In the genomic region with DNA sequence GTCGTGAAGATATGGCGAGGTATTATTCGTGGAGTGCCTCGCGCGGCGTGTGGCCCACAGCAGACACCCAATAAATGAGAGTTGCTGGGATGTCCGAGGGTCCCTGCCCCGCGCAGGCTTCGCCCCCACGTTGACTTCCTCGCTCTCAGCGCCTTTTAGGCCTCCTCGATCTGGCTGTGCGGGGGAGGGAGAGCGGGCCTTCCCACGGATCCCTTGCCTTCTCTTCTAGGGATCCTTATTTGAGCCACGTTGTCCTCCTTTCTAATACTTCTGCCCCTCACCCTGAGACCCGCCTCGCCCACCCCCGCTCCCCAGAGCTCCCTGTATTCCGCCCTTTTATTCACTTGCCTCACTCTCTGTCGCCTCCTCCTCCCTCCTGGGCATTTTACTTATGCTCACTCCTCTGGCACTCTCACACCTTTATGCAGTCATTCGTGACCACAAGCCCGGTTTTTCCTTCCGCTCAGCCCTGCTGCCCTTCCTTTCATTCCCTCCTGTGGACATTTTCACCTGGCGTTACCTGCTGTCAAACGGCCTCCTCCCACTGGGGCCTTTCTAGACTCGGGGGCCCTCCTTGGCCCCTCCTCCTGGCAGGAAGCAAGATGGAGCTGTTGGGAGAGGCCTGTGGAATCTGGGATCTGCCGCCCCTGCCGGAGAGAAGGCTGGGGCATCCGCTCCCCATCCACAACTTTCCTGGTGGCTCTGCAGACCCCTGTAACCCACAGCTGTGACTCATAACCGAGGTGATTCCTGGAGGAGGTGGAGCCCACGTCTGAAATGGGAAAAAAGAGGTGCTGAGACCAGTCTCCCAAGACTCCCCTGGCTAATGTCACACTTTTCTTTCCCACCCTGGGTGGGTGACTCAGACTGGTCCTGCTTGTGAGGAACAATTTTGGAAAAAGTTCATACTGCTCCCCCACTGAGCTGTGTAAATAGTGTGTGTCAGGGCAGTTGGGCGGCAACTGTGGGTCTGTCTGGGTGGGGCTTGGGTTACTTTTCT, we compare ENCODE assay signal across 8 cellular contexts. TPM values are rescaled to one million over a fixed set of nuclear protein-coding genes. Genes with fewer than 3 reads are reported as not detected.
A peak's percentile ranks its signal among the peaks of the same experiment; 100 is the strongest.
DNase-seq lines count a peak whose midpoint lies in the region; ATAC-seq, FAIRE-seq and TF ChIP-seq lines count a peak whose summit lies in the region.

No MANE protein-coding gene starts in this region.

- 14 to 24% (median 20%) methylated on average over 16 to 36 of the region's 36 CpGs for WGBS in adrenal gland, 4 donors
- WGBS in heart right ventricle, 2 donors: 1 to 3% methylated on average over 36 of the region's 36 CpGs
- WGBS in pancreas, 2 donors: 1 to 2% methylated on average over 34 to 36 of the region's 36 CpGs

- H3K9me3 ChIP-seq in NT2/D1 (ENCODE audit: insufficient read depth, low read length) (no peaks in the 10 kb centered on the region), adrenal gland (replicated peaks in 1 of 3) (no peaks in the 10 kb centered on the region), heart right ventricle (no peaks in the 10 kb centered on the region), pancreas (no peaks in the 10 kb centered on the region)

- peak in 1 of 2 donors; percentile 7 for TF ChIP-seq POLR2A in adrenal gland (IDR thresholded peaks at IDR 0.05)

- ATAC-seq in heart right ventricle (peak; percentile 23 to 68 (median 47)), pancreas (peak; percentile 32 to 52 (median 41)), HG03378 (IDR thresholded peaks at IDR 0.05; ENCODE audit: unreplicated experiment) (no peak)

- H3K36me3 ChIP-seq in NT2/D1 (ENCODE audit: insufficient read depth, insufficient read length, low read length) (peaks cover 37% of the 10 kb centered on the region), adrenal gland (replicated peaks in 1 of 2) (no peaks in the 10 kb centered on the region), heart right ventricle (peaks cover 0 to 8% (median 0%) of the 10 kb centered on the region in 9 donors), pancreas (no peaks in the 10 kb centered on the region)

- intact Hi-C loops in adrenal gland (cut with DNase I): no loop called here
- intact Hi-C loops in heart right ventricle (cut with DNase I): loop anchor here in 6 of 10 donors (2.0 to 5.0 kb wide), 5 partner anchors 43 to 112 kb away; no protein-coding TSS in a partner anchor
- intact Hi-C loops in pancreas (cut with DNase I): no loop called here

- H3K9ac ChIP-seq in NT2/D1 (ENCODE audit: insufficient read length, low read depth): peak overlapping the region; percentile 98

- FAIRE-seq in pancreas (lab: Jason Lieb, UNC): no peak

- H3K27ac ChIP-seq in adrenal gland: peak overlapping the region; percentile 83 to 95 (median 88)
- H3K27ac ChIP-seq in heart right ventricle: peak overlapping the region; percentile 68 to 97 (median 93)
- peak overlapping the region; percentile 80 to 97 (median 90) for H3K27ac ChIP-seq in pancreas

- peak; percentile 28 for DNase-seq in stimulated activated CD4-positive, alpha-beta T cell treated with anti-CD3 and anti-CD28 coated beads, Interleukin-15, amount 100 ng/mL, for 24 hours
- DNase-seq in stimulated activated CD4-positive, alpha-beta T cell treated with anti-CD3 and anti-CD28 coated beads, Interleukin-2, amount 100 ng/mL, for 48 hours: no peak
- DNase-seq in NT2/D1 (ENCODE audit: low read depth, low spot score) (peak; percentile 23), adrenal gland (peak; percentile 27 to 65 (median 41)), heart right ventricle (peak; percentile 49 to 71), pancreas (peak; percentile 60 to 72 (median 65)), mesenteric fat pad (ENCODE audit: low spot score) (no peak)

- H3K4me1 ChIP-seq in NT2/D1 (ENCODE audit: insufficient read depth, insufficient read length): peaks cover 4% of the 10 kb centered on the region
- H3K4me1 ChIP-seq in adrenal gland (replicated peaks in 1 of 2): peaks cover 16 to 26% of the 10 kb centered on the region in 2 donors
- H3K4me1 ChIP-seq in heart right ventricle: peaks cover 6 to 53% (median 41%) of the 10 kb centered on the region in 9 donors
- H3K4me1 ChIP-seq in pancreas: peaks cover 6 to 22% (median 18%) of the 10 kb centered on the region in 3 donors

- H3K27me3 ChIP-seq in NT2/D1 (ENCODE audit: insufficient read depth, insufficient read length): no peaks in the 10 kb centered on the region
- no peaks in the 10 kb centered on the region for H3K27me3 ChIP-seq in adrenal gland
- H3K27me3 ChIP-seq in heart right ventricle: no peaks in the 10 kb centered on the region
- H3K27me3 ChIP-seq in pancreas: no peaks in the 10 kb centered on the region

- TF ChIP-seq CTCF in adrenal gland (IDR thresholded peaks at IDR 0.05) (peak in 4 of 6 experiments; percentile 11 to 48 (median 39)), heart right ventricle (IDR thresholded peaks at IDR 0.05) (peak; percentile 24 to 71 (median 46)), pancreas (IDR thresholded peaks at IDR 0.05) (peak in 3 of 4 donors; percentile 8 to 16 (median 14))

- H3K4me3 ChIP-seq in NT2/D1 (ENCODE audit: insufficient read length, low read depth): peak overlapping the region; percentile 96
- H3K4me3 ChIP-seq in adrenal gland: peak overlapping the region; percentile 27 to 95 (median 43)
- H3K4me3 ChIP-seq in heart right ventricle: peak overlapping the region; percentile 82 to 99 (median 90)
- H3K4me3 ChIP-seq in pancreas: peak overlapping the region; percentile 66 to 98 (median 89)

RNA-seq across cellular contexts. Expression of gene VCL, which starts 1.0 kb away (rescaled TPM):
- total RNA-seq in adrenal gland: 10 to 100 TPM; 30.6 to 90.7 (median 46.5) TPM
- 10 to 100 TPM; 14.3 to 36.4 (median 16.7) TPM for polyA plus RNA-seq in adrenal gland
- total RNA-seq in heart right ventricle: 100 to 1,000 TPM; 210 to 369 (median 251) TPM
- polyA plus RNA-seq in heart right ventricle: 100 to 1,000 TPM; 117 to 190 TPM
- total RNA-seq in pancreas: 10 to 100 TPM; 24.9 to 51.7 (median 32.1) TPM
- 10 to 100 TPM in 1 of 2 donors, 1 to 10 TPM in 1; 8.6 to 13.3 TPM for polyA plus RNA-seq in pancreas
- 129 TPM for total RNA-seq in mesenteric fat pad

Comparison
In these comparisons a context has a peak if more than half of its experiments do, and no peak if none do; other contexts are left out.
1. DNase-seq: peak in stimulated activated CD4-positive, alpha-beta T cell treated with anti-CD3 and anti-CD28 coated beads, Interleukin-15, amount 100 ng/mL, for 24 hours (single experiment), NT2/D1 (single experiment), adrenal gland (7 of 7), heart right ventricle (2 of 2) and pancreas (6 of 6); none in stimulated activated CD4-positive, alpha-beta T cell treated with anti-CD3 and anti-CD28 coated beads, Interleukin-2, amount 100 ng/mL, for 48 hours (0 of 2) and mesenteric fat pad (single experiment).
2. H3K4me3 ChIP-seq: peak in every context shown above with its lines; median percentile 96 in NT2/D1; 90 in heart right ventricle; 89 in pancreas; 43 in adrenal gland.
3. intact Hi-C loops: an anchor here in heart right ventricle (2.0 to 5.0 kb wide); none called in adrenal gland and pancreas.
4. Peak in every context shown above with its lines, with median percentiles within 50 percentile points of each other: H3K27ac ChIP-seq and CTCF ChIP-seq.